ENCODE assay signal across 1 cellular context in the genomic region with DNA sequence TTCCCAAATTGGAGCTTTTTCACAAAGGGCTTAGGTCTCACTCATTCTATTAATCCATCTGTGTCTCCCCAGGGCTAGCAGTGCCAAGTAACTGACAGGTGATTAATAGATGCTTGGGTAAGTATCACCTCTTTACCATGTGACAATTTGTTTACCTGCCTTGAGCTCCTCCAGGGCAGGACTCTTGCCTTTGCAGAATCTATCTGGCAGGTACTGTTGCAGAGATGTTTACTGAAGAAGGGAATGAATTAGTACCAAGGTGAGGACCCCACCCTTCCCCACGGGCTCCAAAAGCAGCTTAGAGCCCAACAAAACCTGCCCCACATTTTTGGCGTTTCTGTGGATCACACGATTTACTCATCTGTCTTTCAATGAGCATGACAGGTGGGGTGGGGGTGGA.
TF ChIP-seq lines count a peak whose summit lies in the region.

No MANE protein-coding gene starts in this region.

TF ChIP-seq in HepG2, 621 proteins besides CTCF, POLR2A, EP300 and RAD21:
- no peak for TF ChIP-seq NRL (CRISPR knock-in tag; IDR thresholded peaks at IDR 0.05; ENCODE audit: borderline replicate concordance)
- no peak for TF ChIP-seq SIX4 (CRISPR knock-in tag; IDR thresholded peaks at IDR 0.05)
- no peak for TF ChIP-seq ZNF772 (CRISPR knock-in tag; IDR thresholded peaks at IDR 0.05)
- TF ChIP-seq, protein P1, sequence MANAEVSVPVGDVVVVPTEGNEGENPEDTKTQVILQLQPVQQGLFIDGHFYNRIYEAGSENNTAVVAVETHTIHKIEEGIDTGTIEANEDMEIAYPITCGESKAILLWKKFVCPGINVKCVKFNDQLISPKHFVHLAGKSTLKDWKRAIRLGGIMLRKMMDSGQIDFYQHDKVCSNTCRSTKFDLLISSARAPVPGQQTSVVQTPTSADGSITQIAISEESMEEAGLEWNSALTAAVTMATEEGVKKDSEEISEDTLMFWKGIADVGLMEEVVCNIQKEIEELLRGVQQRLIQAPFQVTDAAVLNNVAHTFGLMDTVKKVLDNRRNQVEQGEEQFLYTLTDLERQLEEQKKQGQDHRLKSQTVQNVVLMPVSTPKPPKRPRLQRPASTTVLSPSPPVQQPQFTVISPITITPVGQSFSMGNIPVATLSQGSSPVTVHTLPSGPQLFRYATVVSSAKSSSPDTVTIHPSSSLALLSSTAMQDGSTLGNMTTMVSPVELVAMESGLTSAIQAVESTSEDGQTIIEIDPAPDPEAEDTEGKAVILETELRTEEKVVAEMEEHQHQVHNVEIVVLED (CRISPR knock-in tag; IDR thresholded peaks at IDR 0.05; ENCODE audit: borderline replicate concordance) = no peak
- TF ChIP-seq NR2F6 (IDR thresholded peaks at IDR 0.05) = no peak
- no peak for TF ChIP-seq NR2F6 (CRISPR knock-in tag; IDR thresholded peaks at IDR 0.05)
- TF ChIP-seq TCF7 (IDR thresholded peaks at IDR 0.05; ENCODE audit: low read depth) = no peak
- no peak for TF ChIP-seq ZNF264 (CRISPR knock-in tag; IDR thresholded peaks at IDR 0.05)
- TF ChIP-seq RARG (CRISPR knock-in tag; IDR thresholded peaks at IDR 0.05; ENCODE audit: low read depth) = no peak
- no peak for TF ChIP-seq THAP7 (CRISPR knock-in tag; IDR thresholded peaks at IDR 0.05)
- no peak for TF ChIP-seq TSC22D2 (CRISPR knock-in tag; IDR thresholded peaks at IDR 0.05; ENCODE audit: borderline replicate concordance)
- no peak for TF ChIP-seq NFYB (CRISPR knock-in tag; IDR thresholded peaks at IDR 0.05)
- TF ChIP-seq, protein P2, sequence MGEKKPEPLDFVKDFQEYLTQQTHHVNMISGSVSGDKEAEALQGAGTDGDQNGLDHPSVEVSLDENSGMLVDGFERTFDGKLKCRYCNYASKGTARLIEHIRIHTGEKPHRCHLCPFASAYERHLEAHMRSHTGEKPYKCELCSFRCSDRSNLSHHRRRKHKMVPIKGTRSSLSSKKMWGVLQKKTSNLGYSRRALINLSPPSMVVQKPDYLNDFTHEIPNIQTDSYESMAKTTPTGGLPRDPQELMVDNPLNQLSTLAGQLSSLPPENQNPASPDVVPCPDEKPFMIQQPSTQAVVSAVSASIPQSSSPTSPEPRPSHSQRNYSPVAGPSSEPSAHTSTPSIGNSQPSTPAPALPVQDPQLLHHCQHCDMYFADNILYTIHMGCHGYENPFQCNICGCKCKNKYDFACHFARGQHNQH (CRISPR knock-in tag; IDR thresholded peaks at IDR 0.05) = no peak
TF ChIP-seq in HepG2: peak in this region for 0.
